8 cellular contexts compared by ENCODE assay signal in genomic region chr1:147700042-147700711, GRCh38. TPM values are rescaled to one million over a fixed set of nuclear protein-coding genes. Genes with fewer than 3 reads are reported as not detected.
DNase-seq lines count a peak whose midpoint lies in the region; ATAC-seq and TF ChIP-seq lines count a peak whose summit lies in the region.

No MANE protein-coding gene starts in this region.

- DNase-seq in DMS 273 treated with DMSO at 0.1 percent for 48 hours (lab: John Stamatoyannopoulos, UW) (peak; percentile 19), HUDEP-2 (lab: John Stamatoyannopoulos, UW; ENCODE audit: unreplicated experiment in 76 of 76) (peak in 50 of 76 experiments; percentile 2 to 61 (median 25)), Peyer's patch (peak in 2 of 3 donors; percentile 27 to 79), fibroblast of peridontal ligament (ENCODE audit: extremely low read depth) (peak; percentile 70), neural progenitor cell (ENCODE audit: low spot score) (peak; percentile 89), substantia nigra (lab: John Stamatoyannopoulos, UW) (peak in 47 of 49 donors; percentile 7 to 82 (median 48))
- peak; percentile 17 to 24 for DNase-seq in activated T-helper 1 cell treated with anti-CD3 and anti-CD28 coated beads, Interleukin-2, amount 50 U/mL, for 16 hours (ENCODE audit: low read depth in 1 of 2, low spot score in 1 of 2)

- no peak for TF ChIP-seq POLR2A in Peyer's patch (IDR thresholded peaks at IDR 0.05)

- H3K79me2 ChIP-seq in neural progenitor cell (ENCODE audit: low read depth) = no peaks in the 10 kb centered on the region

- H3K27me3 ChIP-seq in Peyer's patch = no peaks in the 10 kb centered on the region
- H3K27me3 ChIP-seq in neural progenitor cell = no peaks in the 10 kb centered on the region

- no peaks in the 10 kb centered on the region for H4K20me1 ChIP-seq in neural progenitor cell (ENCODE audit: low read depth)

- no peaks in the 10 kb centered on the region for H3F3A ChIP-seq in neural progenitor cell (ENCODE audit: low read depth)

- H3K36me3 Mint-ChIP-seq in neural progenitor cell = no peaks in the 10 kb centered on the region

- peak overlapping the region; percentile 24 for H3K27ac Mint-ChIP-seq in neural progenitor cell

- peaks cover 2% of the 10 kb centered on the region for H3K27me3 Mint-ChIP-seq in neural progenitor cell (ENCODE audit: insufficient read depth, low read depth)

- H3K4me1 Mint-ChIP-seq in neural progenitor cell = peaks cover 13% of the 10 kb centered on the region

- no peak overlapping the region for H3K4me3 Mint-ChIP-seq in neural progenitor cell

- no peaks in the 10 kb centered on the region for H3K36me3 ChIP-seq in Peyer's patch
- H3K36me3 ChIP-seq in neural progenitor cell = no peaks in the 10 kb centered on the region

- no peak for ATAC-seq in HG03571 (IDR thresholded peaks at IDR 0.05; ENCODE audit: unreplicated experiment)

- no peaks in the 10 kb centered on the region for H3K4me1 ChIP-seq in Peyer's patch
- peaks cover 2% of the 10 kb centered on the region for H3K4me1 ChIP-seq in neural progenitor cell

- H3K9ac ChIP-seq in neural progenitor cell = no peak overlapping the region

- no peak overlapping the region for H3K27ac ChIP-seq in Peyer's patch
- no peak overlapping the region for H3K27ac ChIP-seq in neural progenitor cell
- no peak overlapping the region for H3K27ac ChIP-seq in substantia nigra (ENCODE audit: low read depth, low read length, poor library complexity, severe bottlenecking)

- H3K9me3 ChIP-seq in Peyer's patch (no peaks in the 10 kb centered on the region), neural progenitor cell (ENCODE audit: low read depth) (no peaks in the 10 kb centered on the region)

- H3K4me2 ChIP-seq in neural progenitor cell = peak overlapping the region; percentile 62

- no peaks in the 10 kb centered on the region for H3K9me3 Mint-ChIP-seq in neural progenitor cell

- no peak overlapping the region for H3K4me3 ChIP-seq in Peyer's patch
- H3K4me3 ChIP-seq in neural progenitor cell = no peak overlapping the region

- H2AFZ ChIP-seq in neural progenitor cell (replicated peaks) = peak overlapping the region; percentile 92

- TF ChIP-seq CTCF in Peyer's patch (IDR thresholded peaks at IDR 0.05) (peak; percentile 19 to 75 (median 68)), neural progenitor cell (IDR thresholded peaks at IDR 0.05) (peak; percentile 92)

RNA-seq across cellular contexts. Expression of gene ACP6, which starts 29.9 kb away (rescaled TPM):
- total RNA-seq in Peyer's patch = 10 to 100 TPM; 12.3 to 33.0 (median 18.8) TPM
- total RNA-seq in neural progenitor cell (ENCODE audit: low replicate concordance) = 25.9 and 27.6 TPM in 2 replicates

Comparison
In these comparisons a context has a peak if more than half of its experiments do, and no peak if none do; other contexts are left out.
1. DNase-seq: peak in every context shown above with its lines; median percentile 89 in neural progenitor cell; 70 in fibroblast of peridontal ligament; 53 in Peyer's patch; 48 in substantia nigra; 25 in HUDEP-2; 20 in activated T-helper 1 cell treated with anti-CD3 and anti-CD28 coated beads, Interleukin-2, amount 50 U/mL, for 16 hours; 19 in DMS 273 treated with DMSO at 0.1 percent for 48 hours.